8 cellular contexts compared by ENCODE assay signal in genomic region chr3:129934234-129935123, GRCh38. TPM values are rescaled to one million over a fixed set of nuclear protein-coding genes. Genes with fewer than 3 reads are reported as not detected.
A peak's percentile ranks its signal among the peaks of the same experiment; 100 is the strongest.
DNase-seq lines count a peak whose midpoint lies in the region; ATAC-seq and TF ChIP-seq lines count a peak whose summit lies in the region.

No MANE protein-coding gene starts in this region.

- 25% methylated on average over 20 of the region's 20 CpGs for WGBS in liver

- in situ Hi-C loops in Caki2 (cut with HindIII; ENCODE audit: low pct_unique_long_range_greater_than_20kb, low sequenced_read_pairs) = no loop called here

- peak; percentile 22 for DNase-seq in Caki2 (ENCODE audit: low read depth)
- DNase-seq in HFF-Myc (ENCODE audit: extremely low read depth, low read depth) = no peak
- no peak for DNase-seq in RWPE2 (ENCODE audit: low spot score)
- DNase-seq in cardiac fibroblast (ENCODE audit: low read depth in 2 of 2) = peak; percentile 40 to 43
- peak; percentile 7 for DNase-seq in stromal cell of bone marrow (ENCODE audit: low read depth)
- DNase-seq in NCI-H2107 (lab: John Stamatoyannopoulos, UW) = no peak

- H3K27me3 ChIP-seq in RWPE2 (ENCODE audit: insufficient read depth, poor library complexity, severe bottlenecking) (no peaks in the 10 kb centered on the region), liver (ENCODE audit: control insufficient read depth in 4 of 4, insufficient read depth in 4 of 4, low read length in 3 of 4) (no peaks in the 10 kb centered on the region)

- TF ChIP-seq CTCF in HFF-Myc (IDR thresholded peaks at IDR 0.05; ENCODE audit: low read depth, low read length, missing control alignments) (peak; percentile 81), RWPE2 (IDR thresholded peaks at IDR 0.05; ENCODE audit: poor library complexity, severe bottlenecking) (peak; percentile 90), cardiac fibroblast (IDR thresholded peaks at IDR 0.05; ENCODE audit: low read depth, low read length) (peak; percentile 81), liver (IDR thresholded peaks at IDR 0.05; ENCODE audit: low read depth, low read length, missing input control) (peak; percentile 87)

- ATAC-seq in RWPE2 (ENCODE audit: low read depth) (peak; percentile 52; the same call in 1 of the 3 replicates), HG03139 (IDR thresholded peaks at IDR 0.05; ENCODE audit: unreplicated experiment) (no peak)

- no peak overlapping the region for H3K4me3 ChIP-seq in HFF-Myc (replicated peaks; ENCODE audit: low read depth, low read length)
- H3K4me3 ChIP-seq in RWPE2 (ENCODE audit: severe bottlenecking) = no peak overlapping the region
- H3K4me3 ChIP-seq in cardiac fibroblast (replicated peaks in 1 of 2; ENCODE audit: low read depth in 2 of 2, low read length in 2 of 2) = no peak overlapping the region
- H3K4me3 ChIP-seq in liver (ENCODE audit: low read depth in 1 of 3, low read length in 3 of 3) = peak overlapping the region in 2 of 3 donors; percentile 11 to 31

- H3K36me3 ChIP-seq in RWPE2 (ENCODE audit: low read depth) (no peaks in the 10 kb centered on the region), liver (ENCODE audit: control insufficient read depth in 4 of 4, insufficient read depth in 3 of 4, low read depth in 1 of 4, low read length in 3 of 4) (no peaks in the 10 kb centered on the region)

- H3K9me3 ChIP-seq in RWPE2 (ENCODE audit: severe bottlenecking) (no peaks in the 10 kb centered on the region), liver (ENCODE audit: control insufficient read depth in 4 of 4, low read length in 3 of 4) (peaks cover 0 to under 1% (median under 1%) of the 10 kb centered on the region in 4 donors)

- peaks cover 4% of the 10 kb centered on the region for H3K4me1 ChIP-seq in RWPE2 (ENCODE audit: insufficient read depth, poor library complexity, severe bottlenecking)
- H3K4me1 ChIP-seq in liver (ENCODE audit: control insufficient read depth in 4 of 4, insufficient read depth in 4 of 4, low read length in 3 of 4) = peaks cover 0 to 6% (median 2%) of the 10 kb centered on the region in 4 donors

- no peak overlapping the region for H3K27ac ChIP-seq in RWPE2 (ENCODE audit: poor library complexity, severe bottlenecking)
- H3K27ac ChIP-seq in liver (ENCODE audit: low read depth in 1 of 2, low read length in 2 of 2) = no peak overlapping the region

- TF ChIP-seq RAD21 in liver (IDR thresholded peaks at IDR 0.05) = peak; percentile 87 to 89

- no peak overlapping the region for H3K9ac ChIP-seq in liver (ENCODE audit: low read depth in 1 of 2, low read length in 2 of 2)

TF ChIP-seq in liver, 16 proteins besides CTCF, POLR2A, EP300 and RAD21:
- TF ChIP-seq ATF3 (IDR thresholded peaks at IDR 0.05) (no peak), RXRA (IDR thresholded peaks at IDR 0.05) (no peak), HNF4G (IDR thresholded peaks at IDR 0.05) (no peak), ZBTB33 (IDR thresholded peaks at IDR 0.05) (no peak), FOXA2 (IDR thresholded peaks at IDR 0.05) (no peak), MAX (IDR thresholded peaks at IDR 0.05) (no peak), JUND (IDR thresholded peaks at IDR 0.05) (no peak), FOXA1 (IDR thresholded peaks at IDR 0.05) (no peak), YY1 (IDR thresholded peaks at IDR 0.05) (no peak), REST (IDR thresholded peaks at IDR 0.05) (no peak), NR2F2 (IDR thresholded peaks at IDR 0.05) (no peak), HNF4A (conservative IDR thresholded peaks at IDR 0.05) (no peak)

RNA-seq across cellular contexts. Expression of gene TRH, which starts 40.0 kb away (rescaled TPM):
- not detected in 2 replicates for total RNA-seq in Caki2 (2014; rRNA removed; shearing (Covaris generic); ENCODE audit: low replicate concordance)
- under 1 TPM in 1 of 2 donors, not detected in 1; 0.28 TPM for total RNA-seq in liver
- not detected for polyA plus RNA-seq in liver

RNA-seq across cellular contexts. Expression of gene TMCC1, which starts 41.0 kb away (rescaled TPM):
- total RNA-seq in Caki2 (2014; rRNA removed; shearing (Covaris generic); ENCODE audit: low replicate concordance) = 5.9 and 7.0 TPM in 2 replicates
- 10 to 100 TPM; 10.2 to 11.6 TPM for total RNA-seq in liver
- 10 to 100 TPM; 10.4 to 60.0 TPM for polyA plus RNA-seq in liver

Comparison
In these comparisons a context has a peak if more than half of its experiments do, and no peak if none do; other contexts are left out.
1. DNase-seq: peak in Caki2 (single experiment), cardiac fibroblast (2 of 2) and stromal cell of bone marrow (single experiment); none in HFF-Myc (single experiment), RWPE2 (single experiment) and NCI-H2107 (single experiment).
2. H3K4me3 ChIP-seq: peak in liver (2 of 3); none in HFF-Myc (single experiment), RWPE2 (single experiment) and cardiac fibroblast (0 of 2).
3. Peak in every context shown above with its lines, with median percentiles within 50 percentile points of each other: CTCF ChIP-seq.